In the genomic region with DNA sequence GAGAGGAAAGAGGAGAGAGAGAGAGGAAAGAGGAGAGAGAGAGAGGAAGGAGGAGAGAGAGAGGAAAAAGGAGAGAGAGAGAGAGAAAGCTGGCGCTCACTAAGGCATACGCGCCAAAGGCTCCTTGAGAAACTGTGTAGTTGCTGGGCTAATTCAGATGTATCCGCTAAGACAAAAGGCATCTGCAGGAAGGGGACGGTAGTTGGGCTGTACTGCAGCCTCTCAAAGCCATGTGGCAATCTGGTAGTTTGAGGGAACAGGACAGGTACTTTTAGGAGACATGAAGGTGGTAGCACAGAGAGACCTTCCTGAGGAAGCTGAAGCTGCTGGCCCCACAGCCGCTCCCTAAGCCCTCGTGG, we compare ENCODE assay signal across 24 cellular contexts.
"Had no signal": no experiment of that assay in that cellular context is flagged by ENCODE, and none has a peak within 500 bp of the region (broad histone marks: within the 10 kb centered on the region; RNA-seq: fewer than 3 reads in every experiment).

No MANE protein-coding gene starts in this region.

- DNase-seq: activated CD4-positive, alpha-beta T cell treated with anti-CD3 and anti-CD28 coated beads for 4 hours; activated CD4-positive, alpha-beta T cell treated with anti-CD3 and anti-CD28 coated beads, Interleukin-2, amount 50 U/mL, for 48 hours; activated CD4-positive, CD25-positive, alpha-beta regulatory T cell; activated gamma-delta T cell; activated naive CD8-positive, alpha-beta T cell treated with anti-CD3 and anti-CD28 coated beads, Interleukin-2, amount 10 ng/mL, durations not matched to agents 7 days and 5 days; activated T-cell treated with anti-CD3 and anti-CD28 coated beads, Interleukin-2, amount 50 U/mL, for 72 hours; amniotic stem cell; colonic mucosa; dorsolateral prefrontal cortex; glutamatergic neuron; left ventricle myocardium inferior; mammary epithelial cell; ovary; psoas muscle; stimulated activated CD4-positive, alpha-beta T cell treated with anti-CD3 and anti-CD28 coated beads, Interleukin-4, amount 100 ng/mL, for 24 hours; stimulated activated naive CD4-positive, alpha-beta T cell treated with Interleukin-2 at 50 U/mL for 16 hours; T1000 had no signal

- H3K9me3 ChIP-seq: breast epithelium, colonic mucosa, esophagus muscularis mucosa, left ventricle myocardium inferior, neutrophil, ovary, psoas muscle, right atrium auricular region, thoracic aorta had no signal

- H3K27me3 ChIP-seq: breast epithelium, ovary, right atrium auricular region had no signal

- ATAC-seq: activated T-cell treated with anti-CD3 and anti-CD28 coated beads, Interleukin-2, amount 50 U/mL, for 72 hours; natural killer cell treated with Interleukin-12 subunit alpha and Interleukin-12 subunit beta and Interleukin-15 and Interleukin-18, amount 100 ng/mL, for 72 hours; psoas muscle had no signal

- H3K27ac ChIP-seq: breast epithelium, colonic mucosa, dorsolateral prefrontal cortex, esophagus muscularis mucosa, hepatocyte, left ventricle myocardium inferior, neutrophil, ovary, psoas muscle, right atrium auricular region, thoracic aorta had no signal

- H3K4me1 ChIP-seq: breast epithelium, colonic mucosa, psoas muscle had no signal

- H3K36me3 ChIP-seq: breast epithelium, colonic mucosa, esophagus muscularis mucosa, left ventricle myocardium inferior, neutrophil, ovary, right atrium auricular region, thoracic aorta had no signal

- H3K79me2 ChIP-seq: hepatocyte had no signal

- H3K4me3 ChIP-seq: breast epithelium, colonic mucosa, dorsolateral prefrontal cortex, esophagus muscularis mucosa, hepatocyte, left ventricle myocardium inferior, ovary, psoas muscle, right atrium auricular region, thoracic aorta had no signal

- H3K4me2 ChIP-seq: hepatocyte had no signal
